In the genomic region with DNA sequence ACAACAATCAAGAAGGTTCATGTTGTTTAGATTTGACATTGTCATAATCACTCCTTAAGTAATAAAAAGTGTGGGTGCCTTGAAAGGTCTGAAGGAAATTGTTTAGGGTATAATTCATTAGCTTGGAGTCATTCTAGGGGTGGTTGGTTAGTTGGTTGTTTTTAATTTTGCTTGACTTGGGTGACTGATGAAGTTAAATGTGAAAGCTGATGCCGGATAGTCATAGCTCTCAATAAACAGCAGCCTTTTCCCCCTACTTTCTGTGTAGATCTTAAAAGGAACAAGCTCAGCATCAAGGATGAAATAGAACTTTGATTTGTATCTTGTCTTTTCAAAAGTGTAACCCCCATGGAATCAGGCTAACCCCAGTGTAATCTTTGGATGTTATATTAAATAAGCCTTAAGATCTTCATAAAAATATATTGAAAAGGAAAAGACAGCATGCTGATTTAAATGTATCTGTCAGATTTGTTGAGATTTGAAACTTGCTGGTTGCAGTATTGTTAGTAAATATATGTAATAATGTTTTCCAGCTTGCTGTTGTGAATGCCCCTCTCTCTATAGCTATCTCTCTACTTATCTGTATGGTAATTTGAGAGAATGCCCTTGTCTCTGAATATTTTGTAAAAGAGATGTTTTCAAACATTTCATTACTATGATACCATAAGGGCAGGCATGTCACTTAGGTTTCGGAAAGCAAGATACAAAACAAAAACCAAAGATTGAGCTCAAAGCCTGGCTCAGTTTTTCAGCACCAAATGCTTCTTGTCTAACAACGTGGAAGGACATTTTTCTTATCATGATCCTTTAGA, we compare ENCODE assay signal across 9 cellular contexts.
DNase-seq lines count a peak whose midpoint lies in the region; ATAC-seq and FAIRE-seq lines count a peak whose summit lies in the region.
"Had no signal": no experiment of that assay in that cellular context is flagged by ENCODE, and none has a peak within 500 bp of the region (broad histone marks: within the 10 kb centered on the region; RNA-seq: fewer than 3 reads in every experiment).

No MANE protein-coding gene starts in this region.

- peak overlapping the region; percentile 96 for H3K4me3 Mint-ChIP-seq in activated T-helper 1 cell treated with anti-CD3 and anti-CD28 coated beads, Interleukin-12 subunit alpha, Interleukin-12 subunit beta, Interleukin-2, Interleukin-4 antibody, amounts not matched to agents 30 ng/mL and 10 ng/mL and 1 ng/mL, durations not matched to agents 14 hours and 24 hours and 36 hours
- H3K4me3 Mint-ChIP-seq in immature natural killer cell = peak overlapping the region; percentile 79 to 91 (median 87)

- H3K36me3 ChIP-seq in HAP-1 (replicated peaks) (peaks cover 9% of the 10 kb centered on the region), small intestine (ENCODE audit: control insufficient read depth in 2 of 2, insufficient read depth in 2 of 2, low read length in 2 of 2) (peaks cover 0 to 8% of the 10 kb centered on the region in 2 donors)

- DNase-seq in HAP-1 (ENCODE audit: low spot score in 2 of 2) = no peak
- DNase-seq in activated T-helper 1 cell treated with anti-CD3 and anti-CD28 coated beads, Interleukin-12 subunit alpha, Interleukin-12 subunit beta, Interleukin-2, Interleukin-4 antibody, amounts not matched to agents 30 ng/mL and 10 ng/mL and 1 ng/mL, durations not matched to agents 14 hours and 24 hours and 36 hours (ENCODE audit: low spot score) = no peak
- no peak for DNase-seq in immature natural killer cell
- DNase-seq in small intestine = no peak
- DNase-seq in NCI-H2081 treated with DMSO at 0.1 percent for 48 hours (lab: John Stamatoyannopoulos, UW) = no peak
- no peak for DNase-seq in stimulated activated CD4-positive, alpha-beta T cell treated with anti-CD3 and anti-CD28 coated beads, Interleukin-12 subunit alpha, Interleukin-12 subunit beta, amount 100 ng/mL, for 4 hours
- DNase-seq in SK-N-DZ (ENCODE audit: low spot score) = no peak

- WGBS in small intestine, 3 donors = 24 to 32% (median 32%) methylated on average over 3 of the region's 3 CpGs

- peak overlapping the region; percentile 99 for H3K27ac Mint-ChIP-seq in activated T-helper 1 cell treated with anti-CD3 and anti-CD28 coated beads, Interleukin-12 subunit alpha, Interleukin-12 subunit beta, Interleukin-2, Interleukin-4 antibody, amounts not matched to agents 30 ng/mL and 10 ng/mL and 1 ng/mL, durations not matched to agents 14 hours and 24 hours and 36 hours
- H3K27ac Mint-ChIP-seq in immature natural killer cell = peak overlapping the region; percentile 89 to 98 (median 96)

- intact Hi-C loops in activated T-helper 1 cell treated with anti-CD3 and anti-CD28 coated beads, Interleukin-12 subunit alpha, Interleukin-12 subunit beta, Interleukin-2, Interleukin-4 antibody, amounts not matched to agents 30 ng/mL and 10 ng/mL and 1 ng/mL, durations not matched to agents 14 hours and 24 hours and 36 hours (cut with micrococcal nuclease) = loop anchor here (2.0 to 10.0 kb wide), 9 partner anchors 57 to 1657 kb away; no protein-coding TSS in a partner anchor

- in situ Hi-C loops in HAP-1 (cut with MboI; ENCODE audit: low sequenced_read_pairs) = no loop called here

- peak overlapping the region in 1 of 2 donors; percentile 90 for H3K27ac ChIP-seq in small intestine (ENCODE audit: low read depth in 1 of 2, low read length in 1 of 2)

- no peak for FAIRE-seq in small intestine (lab: Jason Lieb, UNC)

- peaks cover 66% of the 10 kb centered on the region for H3K4me1 ChIP-seq in HAP-1
- H3K4me1 ChIP-seq in small intestine (ENCODE audit: control insufficient read depth in 2 of 2, insufficient read depth in 1 of 2, low read depth in 1 of 2, low read length in 1 of 2) = peaks cover 11 to 41% of the 10 kb centered on the region in 2 donors

- no peak for ATAC-seq in GM18907 (IDR thresholded peaks at IDR 0.05; ENCODE audit: unreplicated experiment)
- ATAC-seq: HCT116 had no signal

- no peaks in the 10 kb centered on the region for H3K9me3 ChIP-seq in HAP-1
- H3K9me3 ChIP-seq in small intestine (ENCODE audit: control insufficient read depth, low read depth) = no peaks in the 10 kb centered on the region

- no peaks in the 10 kb centered on the region for H3K27me3 ChIP-seq in HAP-1 (ENCODE audit: low read depth)
- H3K27me3 ChIP-seq in small intestine (ENCODE audit: control insufficient read depth in 2 of 2, insufficient read depth in 2 of 2, low read length in 2 of 2) = no peaks in the 10 kb centered on the region

- peak overlapping the region; percentile 2; the same call in 1 of the 2 replicates for H3K4me3 ChIP-seq in HAP-1
- H3K4me3 ChIP-seq in small intestine (ENCODE audit: low read depth in 1 of 2, low read length in 2 of 2) = peak overlapping the region; percentile 41 to 51

- H3K27me3 Mint-ChIP-seq in activated T-helper 1 cell treated with anti-CD3 and anti-CD28 coated beads, Interleukin-12 subunit alpha, Interleukin-12 subunit beta, Interleukin-2, Interleukin-4 antibody, amounts not matched to agents 30 ng/mL and 10 ng/mL and 1 ng/mL, durations not matched to agents 14 hours and 24 hours and 36 hours (ENCODE audit: insufficient read depth) = no peaks in the 10 kb centered on the region
- H3K27me3 Mint-ChIP-seq in immature natural killer cell (ENCODE audit: low read depth in 3 of 3) = peaks cover 0 to 2% (median 2%) of the 10 kb centered on the region in 3 donors

- H3K36me3 Mint-ChIP-seq in activated T-helper 1 cell treated with anti-CD3 and anti-CD28 coated beads, Interleukin-12 subunit alpha, Interleukin-12 subunit beta, Interleukin-2, Interleukin-4 antibody, amounts not matched to agents 30 ng/mL and 10 ng/mL and 1 ng/mL, durations not matched to agents 14 hours and 24 hours and 36 hours (ENCODE audit: low read depth) = peaks cover 57% of the 10 kb centered on the region
- peaks cover 16 to 23% (median 21%) of the 10 kb centered on the region in 3 donors for H3K36me3 Mint-ChIP-seq in immature natural killer cell

- H3K9me3 Mint-ChIP-seq in activated T-helper 1 cell treated with anti-CD3 and anti-CD28 coated beads, Interleukin-12 subunit alpha, Interleukin-12 subunit beta, Interleukin-2, Interleukin-4 antibody, amounts not matched to agents 30 ng/mL and 10 ng/mL and 1 ng/mL, durations not matched to agents 14 hours and 24 hours and 36 hours = no peaks in the 10 kb centered on the region
- no peaks in the 10 kb centered on the region for H3K9me3 Mint-ChIP-seq in immature natural killer cell

- H3K4me1 Mint-ChIP-seq in activated T-helper 1 cell treated with anti-CD3 and anti-CD28 coated beads, Interleukin-12 subunit alpha, Interleukin-12 subunit beta, Interleukin-2, Interleukin-4 antibody, amounts not matched to agents 30 ng/mL and 10 ng/mL and 1 ng/mL, durations not matched to agents 14 hours and 24 hours and 36 hours (ENCODE audit: low read depth) = peaks cover 86% of the 10 kb centered on the region
- peaks cover 96 to 100% of the 10 kb centered on the region in 2 donors for H3K4me1 Mint-ChIP-seq in immature natural killer cell
